Comparison of ENCODE assay signal across 7 cellular contexts in the genomic region with DNA sequence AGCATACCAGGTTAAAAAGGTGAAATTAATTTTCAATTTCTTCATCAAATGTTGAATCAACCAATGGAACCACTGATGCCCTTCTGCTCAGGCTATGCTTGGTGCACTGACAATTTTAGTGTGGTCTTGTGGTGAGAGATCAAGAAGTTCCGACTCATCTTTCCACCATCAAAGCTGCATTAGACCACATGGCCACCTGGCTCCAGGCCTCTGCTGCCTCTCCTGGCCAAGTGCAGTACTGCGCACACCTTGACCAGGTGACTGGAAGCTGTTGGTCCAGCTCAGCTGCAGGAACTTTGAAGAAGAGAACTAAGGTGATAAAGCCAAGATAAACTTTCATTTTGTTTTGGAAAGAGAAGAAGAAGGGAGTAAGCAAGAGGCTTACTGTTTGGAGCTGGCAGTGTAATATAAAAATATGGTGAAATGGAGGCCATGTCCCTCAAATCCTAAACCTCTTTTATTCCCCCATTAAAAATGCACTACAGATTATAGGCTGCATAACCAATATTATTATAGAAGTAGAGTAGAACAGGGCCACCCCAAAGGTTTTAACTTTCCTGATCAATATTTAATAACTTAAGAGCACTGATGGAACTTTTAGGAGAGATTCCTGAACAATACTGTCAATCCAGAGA.
DNase-seq lines count a peak whose midpoint lies in the region; ATAC-seq and TF ChIP-seq lines count a peak whose summit lies in the region.

No MANE protein-coding gene starts in this region.

- H3K4me3 Mint-ChIP-seq in activated B cell treated with CpG ODN at 0.5 μM for 24 hours = no peak overlapping the region

- CTCF ChIA-PET in activated B cell treated with CpG ODN at 0.5 μM for 24 hours (lab: Charles Lee) = interaction anchor here (1.1 kb wide), 1 partner anchor 641 kb away, joined by 5 read pairs; no protein-coding TSS in a partner anchor

- no peaks in the 10 kb centered on the region for H3K36me3 Mint-ChIP-seq in activated B cell treated with CpG ODN at 0.5 μM for 24 hours (ENCODE audit: low read depth)

- intact Hi-C loops in activated B cell treated with CpG ODN at 0.5 μM for 24 hours (cut with micrococcal nuclease) = loop anchor here (2.0 to 5.0 kb wide), 2 partner anchors 341 to 856 kb away; no protein-coding TSS in a partner anchor

- DNase-seq in GM12864 (ENCODE audit: low read depth) = no peak
- DNase-seq in activated B cell treated with CpG ODN at 0.5 μM for 24 hours = no peak
- DNase-seq in germinal center (ENCODE audit: low spot score) = peak; percentile 27
- DNase-seq in stimulated activated CD8-positive, alpha-beta memory T cell treated with anti-CD3 and anti-CD28 coated beads, Interleukin-7, amount 100 ng/mL, for 48 hours (ENCODE audit: extremely low read depth in 1 of 2, low read depth in 1 of 2) = peak; percentile 14 to 27
- DNase-seq in GOT3 (lab: John Stamatoyannopoulos, UW) = no peak

- TF ChIP-seq CTCF in GM12864 (IDR thresholded peaks at IDR 0.05; ENCODE audit: low read depth, low read length, missing control alignments) = peak; percentile 97
- no peak for TF ChIP-seq CTCF in activated B cell treated with CpG ODN at 0.5 μM for 24 hours (IDR thresholded peaks at IDR 0.05)

- POLR2A ChIA-PET in activated B cell treated with CpG ODN at 0.5 μM for 24 hours (lab: Charles Lee) = no interaction called here

- H3K4me1 Mint-ChIP-seq in activated B cell treated with CpG ODN at 0.5 μM for 24 hours = no peaks in the 10 kb centered on the region

- ATAC-seq in GM19452 (IDR thresholded peaks at IDR 0.05; ENCODE audit: unreplicated experiment) = peak; percentile 98
- ATAC-seq in HG03342 (IDR thresholded peaks at IDR 0.05; ENCODE audit: unreplicated experiment) = peak; percentile 99
- ATAC-seq in activated B cell treated with CpG ODN at 0.5 μM for 24 hours (ENCODE audit: low read depth) = peak; percentile 66

- peaks cover 2% of the 10 kb centered on the region for H3K27me3 Mint-ChIP-seq in activated B cell treated with CpG ODN at 0.5 μM for 24 hours

- peaks cover 3% of the 10 kb centered on the region for H3K9me3 Mint-ChIP-seq in activated B cell treated with CpG ODN at 0.5 μM for 24 hours

- H3K4me3 ChIP-seq in GM12864 (ENCODE audit: low read depth, low read length) = no peak overlapping the region

- no peak overlapping the region for H3K27ac Mint-ChIP-seq in activated B cell treated with CpG ODN at 0.5 μM for 24 hours

Comparison
In these comparisons a context has a peak if more than half of its experiments do, and no peak if none do; other contexts are left out.
1. DNase-seq: peak in germinal center (single experiment) and stimulated activated CD8-positive, alpha-beta memory T cell treated with anti-CD3 and anti-CD28 coated beads, Interleukin-7, amount 100 ng/mL, for 48 hours (2 of 2); none in GM12864 (single experiment), activated B cell treated with CpG ODN at 0.5 μM for 24 hours (single experiment) and GOT3 (single experiment).
2. Peak in every context shown above with its lines, with median percentiles within 50 percentile points of each other: ATAC-seq.